31 cellular contexts compared by ENCODE assay signal in the genomic region with DNA sequence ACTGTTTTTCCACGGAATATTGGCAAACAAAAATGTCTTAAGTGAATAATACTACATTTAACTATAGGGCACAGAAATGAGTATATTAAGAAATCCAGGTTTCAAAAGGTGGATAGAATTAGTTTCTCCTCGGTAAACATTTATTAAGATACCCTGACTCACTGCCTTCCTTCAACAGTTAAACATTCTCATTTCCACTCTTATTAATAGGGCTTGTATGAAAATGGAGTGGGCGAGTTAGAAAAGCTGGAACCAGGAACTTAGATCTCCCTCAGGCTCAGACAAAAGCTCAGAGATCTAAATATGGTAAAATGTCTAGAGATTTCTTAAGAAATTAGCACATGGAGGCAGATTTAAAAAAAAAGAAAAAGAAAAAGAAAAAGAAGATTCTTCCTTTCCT.
"Had no signal": no experiment of that assay in that cellular context is flagged by ENCODE, and none has a peak within 500 bp of the region (broad histone marks: within the 10 kb centered on the region; RNA-seq: fewer than 3 reads in every experiment).

No MANE protein-coding gene starts in this region.

- H3K4me3 Mint-ChIP-seq: activated CD4-positive, alpha-beta memory T cell treated with anti-CD3 and anti-CD28 coated beads for 36 hours; activated CD4-positive, alpha-beta T cell treated with anti-CD3 and anti-CD28 coated beads for 36 hours; activated CD4-positive, alpha-beta T cell treated with anti-CD3 and anti-CD28 coated beads, Interleukin-2, amount 10 ng/mL, durations not matched to agents 24 days and 14 days; activated CD8-positive, alpha-beta memory T cell treated with anti-CD3 and anti-CD28 coated beads, Interleukin-2, amount 10 ng/mL, durations not matched to agents 7 days and 5 days; activated CD8-positive, alpha-beta T cell treated with anti-CD3 and anti-CD28 coated beads, Interleukin-2, amount 10 ng/mL, durations not matched to agents 7 days and 5 days; activated naive CD8-positive, alpha-beta T cell; activated T-helper 1 cell treated with anti-CD3 and anti-CD28 coated beads, Interleukin-12 subunit alpha, Interleukin-12 subunit beta, Interleukin-2, Interleukin-4 antibody, amounts not matched to agents 30 ng/mL and 10 ng/mL and 1 ng/mL, durations not matched to agents 14 hours and 24 hours and 36 hours; effector memory CD8-positive, alpha-beta T cell; T-helper 17 cell; T-helper 2 cell treated with Interferon-gamma antibody and Interleukin-4, amounts not matched to agents 5 μg/mL and 100 μg/mL, for 36 hours had no signal

- H3K27me3 Mint-ChIP-seq: activated CD4-positive, alpha-beta memory T cell treated with anti-CD3 and anti-CD28 coated beads for 36 hours; activated CD4-positive, alpha-beta T cell treated with anti-CD3 and anti-CD28 coated beads for 36 hours; activated CD4-positive, alpha-beta T cell treated with anti-CD3 and anti-CD28 coated beads, Interleukin-2, amount 10 ng/mL, durations not matched to agents 24 days and 14 days; activated CD8-positive, alpha-beta memory T cell treated with anti-CD3 and anti-CD28 coated beads, Interleukin-2, amount 10 ng/mL, durations not matched to agents 7 days and 5 days; activated naive CD8-positive, alpha-beta T cell; effector memory CD8-positive, alpha-beta T cell; T-helper 17 cell had no signal

- ATAC-seq: activated CD4-positive, alpha-beta T cell treated with anti-CD3 and anti-CD28 coated beads for 36 hours; activated CD8-positive, alpha-beta memory T cell treated with anti-CD3 and anti-CD28 coated beads, Interleukin-2, amount 10 ng/mL, durations not matched to agents 7 days and 5 days; activated CD8-positive, alpha-beta T cell treated with anti-CD3 and anti-CD28 coated beads, Interleukin-2, amount 10 ng/mL, durations not matched to agents 7 days and 5 days; effector memory CD8-positive, alpha-beta T cell; gastroesophageal sphincter; T-helper 17 cell had no signal

- H3K9me3 Mint-ChIP-seq: activated CD4-positive, alpha-beta memory T cell treated with anti-CD3 and anti-CD28 coated beads for 36 hours; activated CD4-positive, alpha-beta T cell treated with anti-CD3 and anti-CD28 coated beads, Interleukin-2, amount 10 ng/mL, durations not matched to agents 24 days and 14 days; activated T-helper 1 cell treated with anti-CD3 and anti-CD28 coated beads, Interleukin-12 subunit alpha, Interleukin-12 subunit beta, Interleukin-2, Interleukin-4 antibody, amounts not matched to agents 30 ng/mL and 10 ng/mL and 1 ng/mL, durations not matched to agents 14 hours and 24 hours and 36 hours; effector memory CD8-positive, alpha-beta T cell; T-helper 2 cell treated with Interferon-gamma antibody and Interleukin-4, amounts not matched to agents 5 μg/mL and 100 μg/mL, for 36 hours had no signal

- H3K36me3 Mint-ChIP-seq: activated CD4-positive, alpha-beta memory T cell treated with anti-CD3 and anti-CD28 coated beads for 36 hours; activated CD8-positive, alpha-beta memory T cell treated with anti-CD3 and anti-CD28 coated beads, Interleukin-2, amount 10 ng/mL, durations not matched to agents 7 days and 5 days; activated naive CD8-positive, alpha-beta T cell had no signal

- H3K27ac Mint-ChIP-seq: activated CD4-positive, alpha-beta memory T cell treated with anti-CD3 and anti-CD28 coated beads for 36 hours; activated CD4-positive, alpha-beta T cell treated with anti-CD3 and anti-CD28 coated beads for 36 hours; activated CD4-positive, alpha-beta T cell treated with anti-CD3 and anti-CD28 coated beads, Interleukin-2, amount 10 ng/mL, durations not matched to agents 24 days and 14 days; activated CD8-positive, alpha-beta memory T cell treated with anti-CD3 and anti-CD28 coated beads, Interleukin-2, amount 10 ng/mL, durations not matched to agents 7 days and 5 days; activated CD8-positive, alpha-beta T cell treated with anti-CD3 and anti-CD28 coated beads, Interleukin-2, amount 10 ng/mL, durations not matched to agents 7 days and 5 days; activated naive CD8-positive, alpha-beta T cell; activated T-helper 1 cell treated with anti-CD3 and anti-CD28 coated beads, Interleukin-12 subunit alpha, Interleukin-12 subunit beta, Interleukin-2, Interleukin-4 antibody, amounts not matched to agents 30 ng/mL and 10 ng/mL and 1 ng/mL, durations not matched to agents 14 hours and 24 hours and 36 hours; effector memory CD8-positive, alpha-beta T cell; T-helper 17 cell; T-helper 2 cell treated with Interferon-gamma antibody and Interleukin-4, amounts not matched to agents 5 μg/mL and 100 μg/mL, for 36 hours had no signal

- DNase-seq: activated CD4-positive, alpha-beta memory T cell treated with anti-CD3 and anti-CD28 coated beads for 36 hours; activated CD4-positive, alpha-beta T cell treated with anti-CD3 and anti-CD28 coated beads for 36 hours; activated CD4-positive, alpha-beta T cell treated with anti-CD3 and anti-CD28 coated beads, Interleukin-2, amount 10 ng/mL, durations not matched to agents 24 days and 14 days; activated CD4-positive, CD25-positive, alpha-beta regulatory T cell; activated CD4-positive, CD25-positive, alpha-beta regulatory T cell treated with anti-CD3 and anti-CD28 coated beads, Interleukin-2, amount 50 U/mL, for 72 hours; activated CD8-positive, alpha-beta memory T cell treated with anti-CD3 and anti-CD28 coated beads, Interleukin-2, amount 10 ng/mL, durations not matched to agents 7 days and 5 days; activated CD8-positive, alpha-beta memory T cell treated with anti-CD3 and anti-CD28 coated beads, Interleukin-2, amount 50 U/mL, for 4 hours; activated CD8-positive, alpha-beta T cell treated with anti-CD3 and anti-CD28 coated beads, Interleukin-2, amount 10 ng/mL, durations not matched to agents 7 days and 5 days; activated gamma-delta T cell; activated naive CD4-positive, alpha-beta T cell; activated naive CD4-positive, alpha-beta T cell treated with anti-CD3 and anti-CD28 coated beads, Interleukin-2, amount 50 U/mL, for 16 hours; activated T-cell treated with anti-CD3 and anti-CD28 coated beads, Interleukin-2, amount 50 U/mL, for 1 hour; activated T-cell treated with anti-CD3 and anti-CD28 coated beads, Interleukin-2, amount 50 U/mL, for 48 hours; amniotic stem cell; anterior cingulate cortex; brain microvascular endothelial cell; caudate nucleus; cortex of kidney; dermis blood vessel endothelial cell; effector CD4-positive, alpha-beta T cell; effector memory CD8-positive, alpha-beta T cell; esophagus squamous epithelium; foreskin melanocyte; T-helper 1 cell; T-helper 17 cell; T1000; WERI-Rb-1 had no signal

- H3K4me1 Mint-ChIP-seq: activated CD4-positive, alpha-beta T cell treated with anti-CD3 and anti-CD28 coated beads for 36 hours; activated CD4-positive, alpha-beta T cell treated with anti-CD3 and anti-CD28 coated beads, Interleukin-2, amount 10 ng/mL, durations not matched to agents 24 days and 14 days; activated CD8-positive, alpha-beta memory T cell treated with anti-CD3 and anti-CD28 coated beads, Interleukin-2, amount 10 ng/mL, durations not matched to agents 7 days and 5 days; T-helper 17 cell had no signal
